12 cellular contexts compared by ENCODE assay signal in genomic region chr13:24627090-24627714, GRCh38. TPM values are rescaled to one million over a fixed set of nuclear protein-coding genes. Genes with fewer than 3 reads are reported as not detected.
DNase-seq lines count a peak whose midpoint lies in the region; ATAC-seq and TF ChIP-seq lines count a peak whose summit lies in the region.
"Had no signal": no experiment of that assay in that cellular context is flagged by ENCODE, and none has a peak within 500 bp of the region (broad histone marks: within the 10 kb centered on the region; RNA-seq: fewer than 3 reads in every experiment).

No MANE protein-coding gene starts in this region.

- H3K36me3 ChIP-seq in mammary epithelial cell (ENCODE audit: insufficient read depth, low read length) = no peaks in the 10 kb centered on the region
- no peaks in the 10 kb centered on the region for H3K36me3 ChIP-seq in left lung
- no peaks in the 10 kb centered on the region for H3K36me3 ChIP-seq in ascending aorta

- intact Hi-C loops in mammary epithelial cell (cut with micrococcal nuclease) (loop anchor here (1.0 to 5.0 kb wide), 3 partner anchors 44 to 101 kb away; no protein-coding TSS in a partner anchor), left lung (cut with DNase I) (no loop called here), ascending aorta (cut with DNase I) (no loop called here)

- in situ Hi-C loops in mammary epithelial cell (cut with MboI; ENCODE audit: low sequenced_read_pairs in 2 of 2) = loop anchor here in 1 of 2 donors (10.0 kb wide), 1 partner anchor 48 kb away; no protein-coding TSS in a partner anchor

- CTCF ChIA-PET in mammary epithelial cell (lab: Charles Lee; ENCODE audit: low non-redundant PET) = no interaction called here

- peak; percentile 45 for DNase-seq in AG08395 (ENCODE audit: low spot score)
- no peak for DNase-seq in HFF-Myc (ENCODE audit: extremely low read depth, low read depth)
- DNase-seq in mammary epithelial cell = no peak
- DNase-seq in left lung = no peak
- no peak for DNase-seq in ascending aorta (ENCODE audit: low spot score in 2 of 2)
- DNase-seq in HPDE6-E6E7 (ENCODE audit: extremely low spot score) = no peak
- no peak for DNase-seq in NCI-H2227 (lab: John Stamatoyannopoulos, UW; ENCODE audit: unreplicated experiment)
- DNase-seq: GOT3, NCI-H1417 treated with DMSO at 0.1 percent for 48 hours had no signal

- H3K27ac ChIP-seq in mammary epithelial cell (ENCODE audit: insufficient read depth, low read depth, low read length) = no peak overlapping the region
- no peak overlapping the region for H3K27ac ChIP-seq in left lung
- H3K27ac ChIP-seq in ascending aorta = no peak overlapping the region

- H3K9me3 ChIP-seq in mammary epithelial cell (replicated peaks; ENCODE audit: insufficient read depth, low read length) (no peaks in the 10 kb centered on the region), left lung (no peaks in the 10 kb centered on the region), ascending aorta (no peaks in the 10 kb centered on the region)

- H3K9ac ChIP-seq in mammary epithelial cell (ENCODE audit: insufficient read depth, low read length) = no peak overlapping the region

- no peak overlapping the region for H3K4me2 ChIP-seq in mammary epithelial cell (ENCODE audit: insufficient read depth, low read depth, low read length)

- no peaks in the 10 kb centered on the region for H3K27me3 ChIP-seq in mammary epithelial cell (ENCODE audit: insufficient read depth, low read length)
- H3K27me3 ChIP-seq in left lung = no peaks in the 10 kb centered on the region
- no peaks in the 10 kb centered on the region for H3K27me3 ChIP-seq in ascending aorta

- BruUV-seq in mammary epithelial cell (replicated peaks; lab: Mats Ljungman, UMichigan) = no TSS peak

- peak; percentile 99 for TF ChIP-seq CTCF in HFF-Myc (IDR thresholded peaks at IDR 0.05; ENCODE audit: low read depth, low read length, missing control alignments)
- peak; percentile 70 to 81 for TF ChIP-seq CTCF in mammary epithelial cell (conservative IDR thresholded peaks at IDR 0.05 in 1 of 2, IDR thresholded peaks at IDR 0.05 in 1 of 2; ENCODE audit: extremely low read depth in 1 of 2, insufficient read depth in 1 of 2, low read depth in 1 of 2, low read length in 2 of 2)
- TF ChIP-seq CTCF in left lung (IDR thresholded peaks at IDR 0.05) = peak; percentile 14 to 34
- peak in 1 of 3 experiments; percentile 30 for TF ChIP-seq CTCF in ascending aorta (IDR thresholded peaks at IDR 0.05)

- 66% methylated on average over 18 of the region's 25 CpGs for WGBS in mammary epithelial cell (ENCODE audit: low coverage, missing lambda C conversion rate)

- dilution Hi-C loops in mammary epithelial cell (cut with HindIII; ENCODE audit: low sequenced_read_pairs) = no loop called here

- no peaks in the 10 kb centered on the region for H4K20me1 ChIP-seq in mammary epithelial cell (ENCODE audit: insufficient read depth, low read length)

- peak; percentile 53 for ATAC-seq in left lung
- no peak for ATAC-seq in GM19395 (IDR thresholded peaks at IDR 0.05; ENCODE audit: unreplicated experiment)

- H3K4me3 ChIP-seq in HFF-Myc (replicated peaks; ENCODE audit: low read depth, low read length) (no peak overlapping the region), mammary epithelial cell (replicated peaks in 1 of 3; ENCODE audit: insufficient read depth in 1 of 3, low read depth in 2 of 3, low read length in 3 of 3) (no peak overlapping the region), left lung (no peak overlapping the region), ascending aorta (no peak overlapping the region)

- H2AFZ ChIP-seq in mammary epithelial cell (ENCODE audit: low read depth, low read length) = no peak overlapping the region

- H3K4me1 ChIP-seq in mammary epithelial cell (ENCODE audit: insufficient read depth, low read length) (peaks cover 21% of the 10 kb centered on the region), left lung (peaks cover 0 to 17% of the 10 kb centered on the region in 2 donors), ascending aorta (no peaks in the 10 kb centered on the region)

- no peaks in the 10 kb centered on the region for H3K79me2 ChIP-seq in mammary epithelial cell (ENCODE audit: insufficient read depth, low read length)

RNA-seq across cellular contexts. Expression of gene ATP12A, which starts 53.0 kb away (rescaled TPM):
- total RNA-seq in mammary epithelial cell = under 1 TPM; 0.17 to 0.68 TPM
- 5.2 TPM for polyA plus RNA-seq in mammary epithelial cell
- polyA minus RNA-seq in mammary epithelial cell = 4.5 TPM
- total RNA-seq in left lung = 1 to 10 TPM in 1 of 2 donors, not detected in 1; 2.0 TPM
- total RNA-seq in ascending aorta = not detected
- total RNA-seq: skeletal muscle tissue had no signal
- polyA plus RNA-seq: urinary bladder had no signal
